35 cellular contexts compared by ENCODE assay signal in the genomic region with DNA sequence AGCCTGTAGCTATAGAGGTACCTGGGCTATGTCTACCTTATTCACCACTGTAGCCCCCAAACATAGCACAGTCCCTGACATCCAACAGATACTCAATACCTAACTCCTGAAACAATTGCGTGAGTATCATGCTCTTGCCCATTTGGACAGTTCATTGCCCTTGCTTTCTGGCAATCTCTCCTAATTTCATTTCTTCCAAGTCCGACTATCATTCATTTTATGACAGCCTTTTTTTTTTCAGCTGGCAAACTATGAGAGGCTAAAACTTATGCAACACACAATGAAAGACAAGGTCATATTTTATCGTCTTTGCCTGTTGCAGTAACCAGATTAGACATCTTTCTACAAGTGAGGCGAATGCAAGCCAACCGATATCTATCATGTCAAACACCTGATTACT.
"Had no signal": no experiment of that assay in that cellular context is flagged by ENCODE, and none has a peak within 500 bp of the region (broad histone marks: within the 10 kb centered on the region; RNA-seq: fewer than 3 reads in every experiment).

No MANE protein-coding gene starts in this region.

- H3K36me3 ChIP-seq: MG63 had no signal

- H3K9me3 ChIP-seq: MG63 had no signal

- H3K4me3 ChIP-seq: MG63 had no signal

- H3K27me3 ChIP-seq: MG63 had no signal

- DNase-seq: Karpas-422, Kasumi-1, KBM-7, KG1, MG63, MM.1S, MV-4-11, NCI-H1048, NCI-H1092, NCI-H1092 treated with DMSO at 0.1 percent for 48 hours, NCI-H1105, NCI-H1105 treated with DMSO at 0.1 percent for 48 hours, NCI-H1417, NCI-H1417 treated with DMSO at 0.1 percent for 48 hours, NCI-H1436, NCI-H1436 treated with DMSO at 0.1 percent for 48 hours, NCI-H146, NCI-H1694, NCI-H1694 treated with DMSO at 0.1 percent for 48 hours, NCI-H187, NCI-H187 treated with DMSO at 0.1 percent for 48 hours, NCI-H1930, NCI-H2029, NCI-H2029 treated with DMSO at 0.1 percent for 48 hours, NCI-H2081, NCI-H2081 treated with DMSO at 0.1 percent for 48 hours, NCI-H2107, NCI-H2171, NCI-H2171 treated with DMSO at 0.1 percent for 48 hours, NCI-H2227 treated with DMSO at 0.1 percent for 48 hours, NCI-H226, NCI-H345, NCI-H446, NCI-H446 treated with DMSO at 0.1 percent for 48 hours had no signal

- H3K27ac ChIP-seq: KMS-11 had no signal
